28 cellular contexts compared by ENCODE assay signal in genomic region chr18:50844960-50845359, GRCh38. TPM values are rescaled to one million over a fixed set of nuclear protein-coding genes. Genes with fewer than 3 reads are reported as not detected.
"Had no signal": no experiment of that assay in that cellular context is flagged by ENCODE, and none has a peak within 500 bp of the region (broad histone marks: within the 10 kb centered on the region; RNA-seq: fewer than 3 reads in every experiment).

No MANE protein-coding gene starts in this region.

- H3K4me1 ChIP-seq: Peyer's patch had no signal

- H3K36me3 Mint-ChIP-seq: activated CD8-positive, alpha-beta memory T cell treated with anti-CD3 and anti-CD28 coated beads, Interleukin-2, amount 10 ng/mL, durations not matched to agents 7 days and 5 days; activated naive CD4-positive, alpha-beta T cell treated with anti-CD3 and anti-CD28 coated beads, Interleukin-2, amount 50 U/mL, for 24 hours had no signal

- H3K27ac Mint-ChIP-seq: activated B cell treated with CpG ODN at 0.5 μM for 24 hours; activated CD4-positive, alpha-beta T cell treated with anti-CD3 and anti-CD28 coated beads, Interleukin-2, amount 10 ng/mL, durations not matched to agents 24 days and 14 days; activated CD8-positive, alpha-beta memory T cell treated with anti-CD3 and anti-CD28 coated beads, Interleukin-2, amount 10 ng/mL, durations not matched to agents 7 days and 5 days; activated naive CD4-positive, alpha-beta T cell treated with anti-CD3 and anti-CD28 coated beads, Interleukin-2, amount 50 U/mL, for 24 hours; activated T-cell treated with anti-CD3 and anti-CD28 coated beads, Interleukin-2, amount 50 U/mL, for 24 hours; activated T-helper 1 cell treated with anti-CD3 and anti-CD28 coated beads, Interleukin-12 subunit alpha, Interleukin-12 subunit beta, Interleukin-2, Interleukin-4 antibody, amounts not matched to agents 30 ng/mL and 10 ng/mL and 1 ng/mL, durations not matched to agents 14 hours and 24 hours and 36 hours; T-helper 17 cell had no signal

- H3K27me3 ChIP-seq: body of pancreas, Peyer's patch had no signal

- H3K27me3 Mint-ChIP-seq: activated B cell treated with CpG ODN at 0.5 μM for 24 hours; activated naive CD4-positive, alpha-beta T cell treated with anti-CD3 and anti-CD28 coated beads, Interleukin-2, amount 50 U/mL, for 24 hours; activated T-cell treated with anti-CD3 and anti-CD28 coated beads, Interleukin-2, amount 50 U/mL, for 24 hours had no signal

- H3K27ac ChIP-seq: body of pancreas, Peyer's patch, RWPE1 had no signal

- H3K36me3 ChIP-seq: Peyer's patch had no signal

- H3K9me3 ChIP-seq: body of pancreas, Peyer's patch had no signal

- H3K4me3 ChIP-seq: body of pancreas, Peyer's patch had no signal

- H3K9me3 Mint-ChIP-seq: activated B cell treated with CpG ODN at 0.5 μM for 24 hours; activated CD4-positive, alpha-beta T cell treated with anti-CD3 and anti-CD28 coated beads, Interleukin-2, amount 10 ng/mL, durations not matched to agents 24 days and 14 days; activated naive CD4-positive, alpha-beta T cell treated with anti-CD3 and anti-CD28 coated beads, Interleukin-2, amount 50 U/mL, for 24 hours; activated T-cell treated with anti-CD3 and anti-CD28 coated beads, Interleukin-2, amount 50 U/mL, for 24 hours; activated T-helper 1 cell treated with anti-CD3 and anti-CD28 coated beads, Interleukin-12 subunit alpha, Interleukin-12 subunit beta, Interleukin-2, Interleukin-4 antibody, amounts not matched to agents 30 ng/mL and 10 ng/mL and 1 ng/mL, durations not matched to agents 14 hours and 24 hours and 36 hours had no signal

- ATAC-seq: activated CD8-positive, alpha-beta memory T cell treated with anti-CD3 and anti-CD28 coated beads, Interleukin-2, amount 10 ng/mL, durations not matched to agents 7 days and 5 days; body of pancreas; T-helper 17 cell had no signal

- H3K4me3 Mint-ChIP-seq: activated B cell treated with CpG ODN at 0.5 μM for 24 hours; activated CD4-positive, alpha-beta T cell treated with anti-CD3 and anti-CD28 coated beads, Interleukin-2, amount 10 ng/mL, durations not matched to agents 24 days and 14 days; activated CD8-positive, alpha-beta memory T cell treated with anti-CD3 and anti-CD28 coated beads, Interleukin-2, amount 10 ng/mL, durations not matched to agents 7 days and 5 days; activated naive CD4-positive, alpha-beta T cell treated with anti-CD3 and anti-CD28 coated beads, Interleukin-2, amount 50 U/mL, for 24 hours; activated T-cell treated with anti-CD3 and anti-CD28 coated beads, Interleukin-2, amount 50 U/mL, for 24 hours; activated T-helper 1 cell treated with anti-CD3 and anti-CD28 coated beads, Interleukin-12 subunit alpha, Interleukin-12 subunit beta, Interleukin-2, Interleukin-4 antibody, amounts not matched to agents 30 ng/mL and 10 ng/mL and 1 ng/mL, durations not matched to agents 14 hours and 24 hours and 36 hours; T-helper 17 cell had no signal

- FAIRE-seq: bronchial epithelial cell had no signal

- DNase-seq: activated B cell treated with CpG ODN at 0.5 μM for 24 hours; activated CD4-positive, alpha-beta T cell treated with anti-CD3 and anti-CD28 coated beads for 1 hour; activated CD4-positive, alpha-beta T cell treated with anti-CD3 and anti-CD28 coated beads, Interleukin-2, amount 10 ng/mL, durations not matched to agents 24 days and 14 days; activated CD4-positive, alpha-beta T cell treated with anti-CD3 and anti-CD28 coated beads, Interleukin-2, amount 50 U/mL, for 48 hours; activated CD8-positive, alpha-beta memory T cell treated with anti-CD3 and anti-CD28 coated beads, Interleukin-2, amount 10 ng/mL, durations not matched to agents 7 days and 5 days; activated effector memory CD4-positive, alpha-beta T cell treated with Interleukin-2 at 50 U/mL for 16 hours; activated naive CD4-positive, alpha-beta T cell; activated T-cell treated with anti-CD3 and anti-CD28 coated beads, Interleukin-2, amount 50 U/mL, for 24 hours; aorta; IMR-90; Kasumi-1; KBM-7; NCI-H146; NCI-H1930; NCI-H2171; NCI-H226; NCI-H526 treated with DMSO at 0.1 percent for 48 hours; NCI-H82; OCI-M1; Peyer's patch; SHP77 treated with DMSO at 0.1 percent for 48 hours; T-helper 17 cell; T-helper 9 cell had no signal

- H3K4me1 Mint-ChIP-seq: activated B cell treated with CpG ODN at 0.5 μM for 24 hours; activated CD4-positive, alpha-beta T cell treated with anti-CD3 and anti-CD28 coated beads, Interleukin-2, amount 10 ng/mL, durations not matched to agents 24 days and 14 days; activated CD8-positive, alpha-beta memory T cell treated with anti-CD3 and anti-CD28 coated beads, Interleukin-2, amount 10 ng/mL, durations not matched to agents 7 days and 5 days; activated naive CD4-positive, alpha-beta T cell treated with anti-CD3 and anti-CD28 coated beads, Interleukin-2, amount 50 U/mL, for 24 hours had no signal

RNA-seq across cellular contexts. Expression of gene MRO, which starts 25.1 kb away (rescaled TPM):
- total RNA-seq: activated B cell treated with CpG ODN at 0.5 μM for 24 hours; activated CD4-positive, alpha-beta T cell treated with anti-CD3 and anti-CD28 coated beads, Interleukin-2, amount 10 ng/mL, durations not matched to agents 24 days and 14 days; activated CD8-positive, alpha-beta memory T cell treated with anti-CD3 and anti-CD28 coated beads, Interleukin-2, amount 10 ng/mL, durations not matched to agents 7 days and 5 days; activated T-helper 1 cell treated with anti-CD3 and anti-CD28 coated beads, Interleukin-12 subunit alpha, Interleukin-12 subunit beta, Interleukin-2, Interleukin-4 antibody, amounts not matched to agents 30 ng/mL and 10 ng/mL and 1 ng/mL, durations not matched to agents 14 hours and 24 hours and 36 hours; bronchial epithelial cell; IMR-90; T-helper 17 cell had no signal
- polyA plus RNA-seq: IMR-90 had no signal
